1 cellular context compared by ENCODE assay signal in genomic region chr14:63745858-63746425, GRCh38.
TF ChIP-seq lines count a peak whose summit lies in the region.

No MANE protein-coding gene starts in this region.

TF ChIP-seq in GM23338, 12 proteins besides CTCF, POLR2A, EP300 and RAD21 (continued from another document):
- TF ChIP-seq ZNF462 (CRISPR knock-in tag; IDR thresholded peaks at IDR 0.05) = no peak
- no peak for TF ChIP-seq POLR2AphosphoS5 (IDR thresholded peaks at IDR 0.05; ENCODE audit: low read depth)
- TF ChIP-seq CREB1 (CRISPR knock-in tag; IDR thresholded peaks at IDR 0.05; ENCODE audit: low read depth) = no peak
- no peak for TF ChIP-seq ZNF114 (CRISPR knock-in tag; IDR thresholded peaks at IDR 0.05)
- no peak for TF ChIP-seq NANOG (IDR thresholded peaks at IDR 0.05; ENCODE audit: borderline replicate concordance)
- TF ChIP-seq ZNF331 (CRISPR knock-in tag; IDR thresholded peaks at IDR 0.05; ENCODE audit: low read depth) = no peak
